In genomic region chr3:186532641-186533072, GRCh38 we compare ENCODE assay signal across 9 cellular contexts. TPM values are rescaled to one million over a fixed set of nuclear protein-coding genes. Genes with fewer than 3 reads are reported as not detected.
DNase-seq lines count a peak whose midpoint lies in the region; ATAC-seq, FAIRE-seq and TF ChIP-seq lines count a peak whose summit lies in the region.
"Had no signal": no experiment of that assay in that cellular context is flagged by ENCODE, and none has a peak within 500 bp of the region (broad histone marks: within the 10 kb centered on the region; RNA-seq: fewer than 3 reads in every experiment).

No MANE protein-coding gene starts in this region.

- no TSS peak for BruUV-seq in GM12878 (replicated peaks; lab: Mats Ljungman, UMichigan)

- H3K79me2 ChIP-seq in GM12878 (ENCODE audit: control insufficient read depth, insufficient read depth, low read length), result no peaks in the 10 kb centered on the region

- H2AFZ ChIP-seq in GM12878 (ENCODE audit: control insufficient read depth, low read depth, low read length), result peak overlapping the region; percentile 33

- ATAC-seq in GM21390 (IDR thresholded peaks at IDR 0.05; ENCODE audit: unreplicated experiment) (peak; percentile 41), HG03575 (IDR thresholded peaks at IDR 0.05; ENCODE audit: extremely low read depth, insufficient number of reproducible peaks, low FRiP score, unreplicated experiment) (peak; percentile 41), GM12878 (peak; percentile 83)
- ATAC-seq in activated T-cell treated with anti-CD3 and anti-CD28 coated beads, Interleukin-2, amount 50 U/mL, for 72 hours (replicated peaks in 1 of 2), result no peak

- RAD21 ChIA-PET in GM12878 (lab: Charles Lee; ENCODE audit: unreplicated experiment), result interaction anchor here (0.5 to 12.3 kb wide), 7 partner anchors 13 to 553 kb away, joined by 3 to 495 read pairs (median 133); no protein-coding TSS in a partner anchor

- no peak for TF ChIP-seq RAD21 in GM12878 (IDR thresholded peaks at IDR 0.05; ENCODE audit: insufficient read depth, low read depth, low read length)

- no peaks in the 10 kb centered on the region for H4K20me1 ChIP-seq in GM12878 (ENCODE audit: control insufficient read depth, insufficient read depth)

- peak; percentile 13 for FAIRE-seq in GM12878 (lab: Jason Lieb, UNC)

- TF ChIP-seq EP300 in GM12878 (IDR thresholded peaks at IDR 0.05; ENCODE audit: borderline replicate concordance in 1 of 2, control insufficient read depth in 1 of 2, low read depth in 2 of 2, low read length in 2 of 2), result 0 out of 4 replicates have a peak, but pooled peaks have one; percentile 12 to 40

- POLR2A ChIA-PET in GM12878 (lab: Charles Lee), result interaction anchor here (0.5 to 2.5 kb wide), 7 partner anchors 10 to 550 kb away, joined by 3 to 11 read pairs (median 4); no protein-coding TSS in a partner anchor

- in situ Hi-C loops in GM12878 (cut with MboI), result no loop called here

- WGBS in GM12878 (ENCODE audit: insufficient coverage, insufficient replicate concordance, low lambda C conversion rate, missing lambda C conversion rate), result 36% methylated on average over 1 of the region's 1 CpG
- WGBS in thyroid gland, 2 donors, result 33 to 42% methylated on average over 1 of the region's 1 CpG

- TF ChIP-seq POLR2A in GM12878 (IDR thresholded peaks at IDR 0.05; ENCODE audit: low read depth, low read length), result no peak
- no peak for TF ChIP-seq POLR2A in thyroid gland (IDR thresholded peaks at IDR 0.05)

- no peaks in the 10 kb centered on the region for H3K27me3 ChIP-seq in GM12878 (replicated peaks in 1 of 2; ENCODE audit: control insufficient read depth in 2 of 2, insufficient read depth in 2 of 2, low read length in 1 of 2)
- H3K27me3 ChIP-seq in thyroid gland, result no peaks in the 10 kb centered on the region

- peak; percentile 73 for DNase-seq in GF-D8 (lab: John Stamatoyannopoulos, UW)
- DNase-seq in GM12878 (ENCODE audit: low read depth, low spot score), result peak; percentile 77
- no peak for DNase-seq in activated gamma-delta T cell treated with Interleukin-2 at 50 U/mL for 16 hours
- no peak for DNase-seq in activated T-cell treated with anti-CD3 and anti-CD28 coated beads, Interleukin-2, amount 50 U/mL, for 72 hours
- no peak for DNase-seq in thyroid gland
- DNase-seq in OCI-M2 (lab: John Stamatoyannopoulos, UW; ENCODE audit: unreplicated experiment), result no peak
- DNase-seq: DMS53 had no signal

- H3K4me2 ChIP-seq in GM12878 (ENCODE audit: control insufficient read depth, insufficient read depth), result peak overlapping the region; percentile 45

- intact Hi-C loops in GM12878 (cut with micrococcal nuclease; ENCODE audit: unreplicated experiment) (loop anchor here (2.0 to 10.0 kb wide), 2 partner anchors 14 to 428 kb away; partner anchors contain the start of gene ETV5), thyroid gland (cut with DNase I) (loop anchor here (5.0 kb wide), 1 partner anchor 270 kb away; no protein-coding TSS in a partner anchor)

- SMC1A ChIA-PET in GM12878 (lab: Charles Lee; ENCODE audit: uncharacterized antibody, unreplicated experiment), result interaction anchor here (1.0 to 14.2 kb wide), 8 partner anchors 8 to 276 kb away, joined by 3 to 655 read pairs (median 6); no protein-coding TSS in a partner anchor

- H3K4me3 ChIP-seq in GM12878 (no peak overlapping the region), thyroid gland (replicated peaks in 1 of 3) (no peak overlapping the region)

- H3K36me3 Mint-ChIP-seq in activated T-cell treated with anti-CD3 and anti-CD28 coated beads, Interleukin-2, amount 50 U/mL, for 72 hours (ENCODE audit: insufficient read depth in 2 of 2), result peaks cover 6 to 10% of the 10 kb centered on the region in 2 donors

- H3K4me3 Mint-ChIP-seq in activated T-cell treated with anti-CD3 and anti-CD28 coated beads, Interleukin-2, amount 50 U/mL, for 72 hours, result no peak overlapping the region

- H3K9me3 Mint-ChIP-seq in activated T-cell treated with anti-CD3 and anti-CD28 coated beads, Interleukin-2, amount 50 U/mL, for 72 hours, result peaks cover 0 to 1% of the 10 kb centered on the region in 2 donors

- H3K27me3 Mint-ChIP-seq in activated T-cell treated with anti-CD3 and anti-CD28 coated beads, Interleukin-2, amount 50 U/mL, for 72 hours (ENCODE audit: low read depth), result no peaks in the 10 kb centered on the region

- no peak for TF ChIP-seq CTCF in GM12878 (IDR thresholded peaks at IDR 0.05 in 2 of 3, conservative IDR thresholded peaks at IDR 0.05 in 1 of 3; ENCODE audit: control insufficient read depth in 2 of 3, extremely low read depth in 1 of 3, insufficient read depth in 1 of 3, low read depth in 3 of 3, low read length in 3 of 3)
- no peak for TF ChIP-seq CTCF in thyroid gland (IDR thresholded peaks at IDR 0.05)

- no peaks in the 10 kb centered on the region for H3K36me3 ChIP-seq in GM12878 (ENCODE audit: control insufficient read depth in 2 of 2, insufficient read depth in 2 of 2, low read length in 1 of 2)
- no peaks in the 10 kb centered on the region for H3K36me3 ChIP-seq in thyroid gland

- CTCF ChIA-PET in GM12878 (lab: Yijun Ruan, JAX), result interaction anchor here (0.6 to 14.3 kb wide), 9 partner anchors 9 to 550 kb away, joined by 3 to 847 read pairs (median 4); partner anchors contain the start of gene DNAJB11

- H3K27ac Mint-ChIP-seq in activated T-cell treated with anti-CD3 and anti-CD28 coated beads, Interleukin-2, amount 50 U/mL, for 72 hours, result no peak overlapping the region

- H3K27ac ChIP-seq in GM12878 (ENCODE audit: control insufficient read depth, insufficient read depth) (peak overlapping the region; percentile 81), thyroid gland (no peak overlapping the region)

- H3K4me1 ChIP-seq in GM12878 (ENCODE audit: control insufficient read depth, insufficient read depth, low read length) (peaks cover 67% of the 10 kb centered on the region), thyroid gland (peaks cover 0 to 9% of the 10 kb centered on the region in 2 donors)

- peaks cover 96% of the 10 kb centered on the region for H3K4me1 Mint-ChIP-seq in activated T-cell treated with anti-CD3 and anti-CD28 coated beads, Interleukin-2, amount 50 U/mL, for 72 hours (ENCODE audit: low read depth)

- H3K9ac ChIP-seq in GM12878 (ENCODE audit: control insufficient read depth, insufficient read depth, low read length), result peak overlapping the region; percentile 5; the same call in 1 of the 2 replicates

- no peaks in the 10 kb centered on the region; the same call in 2 of the 3 replicates for H3K9me3 ChIP-seq in GM12878 (replicated peaks; ENCODE audit: control insufficient read depth, insufficient read depth, low read length)
- H3K9me3 ChIP-seq in thyroid gland, result no peaks in the 10 kb centered on the region

RNA-seq across cellular contexts. Expression of gene CRYGS, which starts 11.5 kb away (rescaled TPM):
- total RNA-seq in GM12878 (2013; cell fraction: nucleolus; rRNA removed), result 9.3 and 10.6 TPM in 2 replicates
- 4.1 and 4.8 TPM in 2 replicates for total RNA-seq in GM12878 (2014; rRNA removed)
- total RNA-seq in GM12878 (2014; rRNA removed; fragmentation: Illumina TruSeq; extraction: Trizol), result 2.4 and 2.5 TPM in 2 replicates
- 1.7 and 2.1 TPM in 2 replicates for total RNA-seq in GM12878 (2021)
- 3.1 TPM for polyA plus RNA-seq in GM12878 (2011; ENCODE audit: low read depth)
- polyA plus RNA-seq in GM12878 (2011; rRNA removed), result 5.8 and 6.0 TPM in 2 replicates
- polyA plus RNA-seq in GM12878 (2011; cell fraction: cytosol; rRNA removed), result 2.4 and 4.3 TPM in 2 replicates
- polyA plus RNA-seq in GM12878 (2011; cell fraction: nucleus; rRNA removed), result 16.6 and 23.7 TPM in 2 replicates
- polyA plus RNA-seq in GM12878 (2012), result 3.0 and 3.3 TPM in 2 replicates
- 2.5 and 4.5 TPM in 2 replicates for polyA plus RNA-seq in GM12878 (2014; fragmentation: Illumina TruSeq; extraction: Trizol)
- 1 to 10 TPM; 1.4 to 2.8 TPM for polyA plus RNA-seq in GM12878 (2014; fragmentation: Nextera tagmentation; extraction: Ambion mirVana)
- polyA plus RNA-seq in GM12878 (2014; rRNA removed), result 3.5 and 5.3 TPM in 2 replicates
- 1 to 10 TPM; 1.1 to 1.6 TPM for polyA plus RNA-seq in GM12878 (2016; fragmentation: Nextera tagmentation; extraction: Ambion mirVana)
- 2.9 and 5.3 TPM in 2 replicates for polyA minus RNA-seq in GM12878 (2011; rRNA and poly(A)+ RNA removed)
- 1.2 TPM in 1 of 2 replicates, not detected in the other for polyA minus RNA-seq in GM12878 (2011; cell fraction: cytosol; rRNA and poly(A)+ RNA removed)
- polyA minus RNA-seq in GM12878 (2011; cell fraction: nucleus; rRNA and poly(A)+ RNA removed), result 6.6 and 10.3 TPM in 2 replicates
- total RNA-seq in activated T-cell treated with anti-CD3 and anti-CD28 coated beads, Interleukin-2, amount 50 U/mL, for 72 hours, result 1 to 10 TPM; 7.0 to 7.1 TPM
- 1 to 10 TPM; 1.1 to 4.2 (median 2.9) TPM for total RNA-seq in thyroid gland

RNA-seq across cellular contexts. Expression of gene TBCCD1, which starts 34.5 kb away (rescaled TPM):
- 33.7 and 36.8 TPM in 2 replicates for total RNA-seq in GM12878 (2013; cell fraction: nucleolus; rRNA removed)
- total RNA-seq in GM12878 (2014; rRNA removed) (20.4 and 21.1 TPM in 2 replicates), GM12878 (2014; rRNA removed; fragmentation: Illumina TruSeq; extraction: Trizol) (14.8 and 15.0 TPM in 2 replicates), GM12878 (2021) (11.5 and 12.3 TPM in 2 replicates), thyroid gland (10 to 100 TPM; 20.8 to 24.3 (median 21.6) TPM)
- 4.2 TPM for polyA plus RNA-seq in GM12878 (2011; ENCODE audit: low read depth)
- polyA plus RNA-seq in GM12878 (2011; rRNA removed) (23.4 and 25.0 TPM in 2 replicates), GM12878 (2014; fragmentation: Illumina TruSeq; extraction: Trizol) (14.3 and 16.5 TPM in 2 replicates), GM12878 (2014; fragmentation: Nextera tagmentation; extraction: Ambion mirVana) (10 to 100 TPM in 1 of 2 experiments, 1 to 10 TPM in 1; 6.9 to 11.3 TPM), GM12878 (2014; rRNA removed) (14.1 and 14.7 TPM in 2 replicates), GM12878 (2016; fragmentation: Nextera tagmentation; extraction: Ambion mirVana) (10 to 100 TPM; 15.8 to 18.0 TPM)
- 17.0 and 18.7 TPM in 2 replicates for polyA plus RNA-seq in GM12878 (2011; cell fraction: cytosol; rRNA removed)
- polyA plus RNA-seq in GM12878 (2011; cell fraction: nucleus; rRNA removed), result 16.5 and 17.4 TPM in 2 replicates
- polyA plus RNA-seq in GM12878 (2012), result 5.6 and 6.4 TPM in 2 replicates
- 28.0 and 35.4 TPM in 2 replicates for polyA minus RNA-seq in GM12878 (2011; rRNA and poly(A)+ RNA removed)
- polyA minus RNA-seq in GM12878 (2011; cell fraction: cytosol; rRNA and poly(A)+ RNA removed), result 9.1 and 11.5 TPM in 2 replicates
- polyA minus RNA-seq in GM12878 (2011; cell fraction: nucleus; rRNA and poly(A)+ RNA removed), result 15.6 and 18.5 TPM in 2 replicates
- 10 to 100 TPM; 13.6 to 16.2 TPM for total RNA-seq in activated T-cell treated with anti-CD3 and anti-CD28 coated beads, Interleukin-2, amount 50 U/mL, for 72 hours

RNA-seq across cellular contexts. Expression of gene DNAJB11, which starts 37.9 kb away (rescaled TPM):
- total RNA-seq in GM12878 (2013; cell fraction: nucleolus; rRNA removed), result 51.5 and 52.8 TPM in 2 replicates
- total RNA-seq in GM12878 (2014; rRNA removed) (57.9 and 62.9 TPM in 2 replicates), GM12878 (2014; rRNA removed; fragmentation: Illumina TruSeq; extraction: Trizol) (52.7 and 57.7 TPM in 2 replicates), GM12878 (2021) (44.1 and 45.1 TPM in 2 replicates), thyroid gland (100 to 1,000 TPM in 2 of 4 donors, 10 to 100 TPM in 2; 61.4 to 156 (median 108) TPM)
- polyA plus RNA-seq in GM12878 (2011; ENCODE audit: low read depth), result 32.4 TPM
- polyA plus RNA-seq in GM12878 (2011; rRNA removed) (43.3 and 56.9 TPM in 2 replicates), GM12878 (2014; fragmentation: Illumina TruSeq; extraction: Trizol) (65.0 and 67.8 TPM in 2 replicates), GM12878 (2014; fragmentation: Nextera tagmentation; extraction: Ambion mirVana) (10 to 100 TPM; 16.2 to 26.4 TPM), GM12878 (2014; rRNA removed) (59.4 and 61.5 TPM in 2 replicates), GM12878 (2016; fragmentation: Nextera tagmentation; extraction: Ambion mirVana) (100 to 1,000 TPM; 130 to 135 TPM)
- polyA plus RNA-seq in GM12878 (2011; cell fraction: cytosol; rRNA removed), result 15.0 and 15.3 TPM in 2 replicates
- polyA plus RNA-seq in GM12878 (2011; cell fraction: nucleus; rRNA removed), result 39.4 and 58.9 TPM in 2 replicates
- 41.7 and 54.8 TPM in 2 replicates for polyA plus RNA-seq in GM12878 (2012)
- polyA minus RNA-seq in GM12878 (2011; rRNA and poly(A)+ RNA removed), result 10.8 and 16.1 TPM in 2 replicates
- polyA minus RNA-seq in GM12878 (2011; cell fraction: cytosol; rRNA and poly(A)+ RNA removed), result 13.3 and 16.3 TPM in 2 replicates
- polyA minus RNA-seq in GM12878 (2011; cell fraction: nucleus; rRNA and poly(A)+ RNA removed), result 20.3 and 33.4 TPM in 2 replicates
- 10 to 100 TPM; 29.7 to 34.2 TPM for total RNA-seq in activated T-cell treated with anti-CD3 and anti-CD28 coated beads, Interleukin-2, amount 50 U/mL, for 72 hours

Comparison
In these comparisons a context has a peak if more than half of its experiments do, and no peak if none do; other contexts are left out.
1. DNase-seq: peak in GF-D8 (single experiment) and GM12878 (single experiment); none in activated gamma-delta T cell treated with Interleukin-2 at 50 U/mL for 16 hours (single experiment), activated T-cell treated with anti-CD3 and anti-CD28 coated beads, Interleukin-2, amount 50 U/mL, for 72 hours (0 of 2), thyroid gland (0 of 2) and OCI-M2 (single experiment).
2. ATAC-seq: peak in GM21390 (single experiment), HG03575 (single experiment) and GM12878 (single experiment); none in activated T-cell treated with anti-CD3 and anti-CD28 coated beads, Interleukin-2, amount 50 U/mL, for 72 hours (0 of 2).